ENCODE assay signal across 18 cellular contexts in genomic region chr17:32303861-32304288, GRCh38. TPM values are rescaled to one million over a fixed set of nuclear protein-coding genes. Genes with fewer than 3 reads are reported as not detected.
A peak's percentile ranks its signal among the peaks of the same experiment; 100 is the strongest.
DNase-seq lines count a peak whose midpoint lies in the region; ATAC-seq and TF ChIP-seq lines count a peak whose summit lies in the region.
"Had no signal": no experiment of that assay in that cellular context is flagged by ENCODE, and none has a peak within 500 bp of the region (broad histone marks: within the 10 kb centered on the region; RNA-seq: fewer than 3 reads in every experiment).

No MANE protein-coding gene starts in this region.

- peak overlapping the region; percentile 40 for H2AK5ac ChIP-seq in mesendoderm (ENCODE audit: low read length)

- no peaks in the 10 kb centered on the region for H3K9me3 ChIP-seq in HUES6 (ENCODE audit: control insufficient read depth, insufficient read depth, low read depth, low read length)
- H3K9me3 ChIP-seq in lower lobe of right lung = no peaks in the 10 kb centered on the region
- H3K9me3 ChIP-seq: thoracic aorta had no signal

- no peak overlapping the region for H4K8ac ChIP-seq in mesendoderm (ENCODE audit: low read depth, low read length)

- no peak overlapping the region for H3K23ac ChIP-seq in mesendoderm (ENCODE audit: low read length)

- H4K5ac ChIP-seq in mesendoderm (ENCODE audit: low read length) = no peak overlapping the region

- peak overlapping the region; percentile 63 for H3K56ac ChIP-seq in mesendoderm (ENCODE audit: low read length)

- peak overlapping the region; percentile 84 for H3K27ac ChIP-seq in HUES6 (ENCODE audit: low read depth, low read length)
- H3K27ac ChIP-seq in VCaP = peak overlapping the region; percentile 41; the same call in 1 of the 2 replicates
- H3K27ac ChIP-seq in mesendoderm (ENCODE audit: low read depth, low read length) = peak overlapping the region; percentile 25
- H3K27ac ChIP-seq in lower lobe of right lung = no peak overlapping the region
- H3K27ac ChIP-seq: foreskin keratinocyte, thoracic aorta had no signal

- peak overlapping the region; percentile 55 for H3K9ac ChIP-seq in HUES6 (ENCODE audit: low read length)
- no peak overlapping the region for H3K9ac ChIP-seq in mesendoderm (ENCODE audit: low read length)

- H3K4me3 ChIP-seq in HUES6 (ENCODE audit: low read depth, low read length) (no peak overlapping the region), mesendoderm (ENCODE audit: low read length) (no peak overlapping the region), lower lobe of right lung (no peak overlapping the region)
- H3K4me3 ChIP-seq: lung, thoracic aorta had no signal

- no peak overlapping the region for H3K4ac ChIP-seq in mesendoderm (ENCODE audit: low read depth, low read length)

- no peaks in the 10 kb centered on the region for H3K27me3 ChIP-seq in HUES6 (ENCODE audit: control insufficient read depth, insufficient read depth, low read length)
- H3K27me3 ChIP-seq in mesendoderm (ENCODE audit: insufficient read depth, low read length, poor library complexity) = no peaks in the 10 kb centered on the region
- H3K27me3 ChIP-seq in lower lobe of right lung (ENCODE audit: low read depth) = no peaks in the 10 kb centered on the region

- no peak overlapping the region for H2BK120ac ChIP-seq in mesendoderm (ENCODE audit: low read depth, low read length)

- ATAC-seq in HG03354 (IDR thresholded peaks at IDR 0.05; ENCODE audit: poor library complexity, severe bottlenecking, unreplicated experiment) (no peak), lower lobe of right lung (no peak)
- ATAC-seq: foreskin keratinocyte; naive thymus-derived CD4-positive, alpha-beta T cell had no signal

- no peaks in the 10 kb centered on the region for H3K79me1 ChIP-seq in mesendoderm (ENCODE audit: low read length)

- no peaks in the 10 kb centered on the region for H3K79me2 ChIP-seq in mesendoderm (ENCODE audit: control insufficient read depth, insufficient read depth, low read length)

- no peak overlapping the region for H2BK5ac ChIP-seq in mesendoderm (ENCODE audit: low read length)

- WGBS in mesendoderm (ENCODE audit: extremely low coverage, insufficient coverage, low lambda C conversion rate) = no CpG with 5 or more reads among the region's 1 CpG

- peak; percentile 52 for DNase-seq in EH (ENCODE audit: low read depth)
- DNase-seq in mesendoderm = peak; percentile 51
- no peak for DNase-seq in stimulated activated CD4-positive, alpha-beta T cell treated with anti-CD3 and anti-CD28 coated beads, Interleukin-15, amount 100 ng/mL, for 24 hours
- DNase-seq in lower lobe of right lung = no peak
- DNase-seq: activated CD4-positive, alpha-beta T cell treated with anti-CD3 and anti-CD28 coated beads, Interleukin-2, amount 50 U/mL, for 4 hours; activated T-cell treated with anti-CD3 and anti-CD28 coated beads, Interleukin-2, amount 50 U/mL, for 1 hour; foreskin keratinocyte; GF-D8; HCEC 1CT; naive thymus-derived CD4-positive, alpha-beta T cell; NCI-H187; NCI-H524; SW 1271 had no signal

- H3K36me3 ChIP-seq in HUES6 (ENCODE audit: control insufficient read depth, insufficient read depth, low read length) (no peaks in the 10 kb centered on the region; the same call in 1 of the 2 replicates), mesendoderm (ENCODE audit: control insufficient read depth, insufficient read depth, low read length) (no peaks in the 10 kb centered on the region), lower lobe of right lung (no peaks in the 10 kb centered on the region)
- H3K36me3 ChIP-seq: thoracic aorta had no signal

- TF ChIP-seq CTCF in VCaP (conservative IDR thresholded peaks at IDR 0.05) = no peak
- no peak for TF ChIP-seq CTCF in lower lobe of right lung (IDR thresholded peaks at IDR 0.05)

- H3K4me1 ChIP-seq in HUES6 (ENCODE audit: control insufficient read depth, insufficient read depth, low read length) (peaks cover 38% of the 10 kb centered on the region), mesendoderm (ENCODE audit: control insufficient read depth, low read depth, low read length) (peaks cover 13% of the 10 kb centered on the region), lower lobe of right lung (no peaks in the 10 kb centered on the region)
- H3K4me1 ChIP-seq: foreskin keratinocyte had no signal

- peak overlapping the region; percentile 4 for H3K18ac ChIP-seq in mesendoderm (ENCODE audit: low read length)

- intact Hi-C loops in lower lobe of right lung (cut with DNase I) = no loop called here

- H2BK15ac ChIP-seq in mesendoderm (replicated peaks; ENCODE audit: low read depth) = no peak overlapping the region

- H3K4me2 ChIP-seq in mesendoderm (ENCODE audit: low read length) = no peak overlapping the region

RNA-seq across cellular contexts. Expression of gene C17orf75, which starts 38.1 kb away (rescaled TPM):
- 30.9 TPM for polyA plus RNA-seq in mesendoderm (2013, experiment 1 of 2)
- polyA plus RNA-seq in mesendoderm (2013, experiment 2 of 2) = 31.9 TPM
- 11.7 TPM for total RNA-seq in lower lobe of right lung

RNA-seq across cellular contexts. Expression of gene RHBDL3, which starts 38.2 kb away (rescaled TPM):
- polyA plus RNA-seq in mesendoderm (2013, experiment 1 of 2) = 0.72 TPM
- polyA plus RNA-seq in mesendoderm (2013, experiment 2 of 2) = 0.69 TPM
- 0.18 TPM for total RNA-seq in lower lobe of right lung
- total RNA-seq: foreskin keratinocyte had no signal
- polyA plus RNA-seq: naive thymus-derived CD4-positive, alpha-beta T cell had no signal

RNA-seq across cellular contexts. Expression of gene ZNF207, which starts 46.1 kb away (rescaled TPM):
- 270 TPM for polyA plus RNA-seq in mesendoderm (2013, experiment 1 of 2)
- 263 TPM for polyA plus RNA-seq in mesendoderm (2013, experiment 2 of 2)
- total RNA-seq in lower lobe of right lung = 146 TPM

Comparison
In these comparisons a context has a peak if more than half of its experiments do, and no peak if none do; other contexts are left out.
1. DNase-seq: peak in EH (single experiment) and mesendoderm (single experiment); none in stimulated activated CD4-positive, alpha-beta T cell treated with anti-CD3 and anti-CD28 coated beads, Interleukin-15, amount 100 ng/mL, for 24 hours (single experiment) and lower lobe of right lung (single experiment).